Comparison of ENCODE assay signal across 9 cellular contexts in the genomic region with DNA sequence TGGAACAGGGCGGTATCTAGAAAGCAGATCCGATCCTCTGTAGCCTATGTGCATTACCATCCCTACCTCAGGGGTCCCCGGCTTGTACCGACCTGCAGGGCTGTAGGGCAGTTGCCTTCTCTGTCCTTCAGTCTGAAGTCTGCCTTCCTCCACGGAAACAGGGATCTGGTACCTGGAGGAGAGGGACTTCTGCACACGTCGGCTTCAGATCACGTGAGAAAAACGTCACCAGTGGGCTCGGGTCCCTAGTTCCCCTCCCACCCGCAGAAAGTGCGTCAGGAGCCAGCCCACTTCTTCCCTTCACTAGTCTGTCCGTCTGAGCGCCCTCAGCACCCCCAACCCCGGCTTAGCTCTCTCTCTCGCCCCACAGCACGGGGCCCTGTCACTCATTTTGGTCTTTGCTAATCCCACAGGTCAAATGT. TPM values are rescaled to one million over a fixed set of nuclear protein-coding genes. Genes with fewer than 3 reads are reported as not detected.
DNase-seq lines count a peak whose midpoint lies in the region; ATAC-seq and TF ChIP-seq lines count a peak whose summit lies in the region.
"Had no signal": no experiment of that assay in that cellular context is flagged by ENCODE, and none has a peak within 500 bp of the region (broad histone marks: within the 10 kb centered on the region; RNA-seq: fewer than 3 reads in every experiment).

TCEAL5 (minus strand) TSS at position 170 of the 422 bp plus-strand sequence. CDS start 2,187 bp downstream, outside the sequence.

- H3K9me3 ChIP-seq in thyroid gland: no peaks in the 10 kb centered on the region
- no peaks in the 10 kb centered on the region for H3K9me3 ChIP-seq in Peyer's patch

- no peak for DNase-seq in activated naive CD4-positive, alpha-beta T cell treated with anti-CD3 and anti-CD28 coated beads for 36 hours
- no peak for DNase-seq in activated naive CD4-positive, alpha-beta T cell treated with anti-CD3 and anti-CD28 coated beads, Interleukin-2, amount 50 U/mL, for 16 hours
- DNase-seq in activated naive CD8-positive, alpha-beta T cell treated with anti-CD3 and anti-CD28 coated beads, Interleukin-2, amount 10 ng/mL, durations not matched to agents 7 days and 5 days: no peak
- no peak for DNase-seq in memory B cell (ENCODE audit: low spot score in 2 of 2)
- DNase-seq in thyroid gland: peak; percentile 15 to 16
- no peak for DNase-seq in Peyer's patch
- no peak for DNase-seq in activated CD4-positive, alpha-beta T cell treated with anti-CD3 and anti-CD28 coated beads, Interleukin-2, amount 50 U/mL, for 48 hours
- DNase-seq in germinal center (ENCODE audit: low spot score): no peak
- DNase-seq: KBM-7 had no signal

- ATAC-seq in activated naive CD8-positive, alpha-beta T cell treated with anti-CD3 and anti-CD28 coated beads, Interleukin-2, amount 10 ng/mL, durations not matched to agents 7 days and 5 days (ENCODE audit: low read depth): no peak
- ATAC-seq in memory B cell (ENCODE audit: low read depth): no peak

- peak in 1 of 2 donors; percentile 38 for TF ChIP-seq POLR2A in thyroid gland (IDR thresholded peaks at IDR 0.05)
- no peak for TF ChIP-seq POLR2A in Peyer's patch (IDR thresholded peaks at IDR 0.05)

- WGBS in thyroid gland, 2 donors: 0 to 3% methylated on average over 7 to 16 of the region's 17 CpGs

- no peaks in the 10 kb centered on the region for H3K9me3 Mint-ChIP-seq in activated naive CD4-positive, alpha-beta T cell treated with anti-CD3 and anti-CD28 coated beads for 36 hours
- no peaks in the 10 kb centered on the region for H3K9me3 Mint-ChIP-seq in activated naive CD8-positive, alpha-beta T cell treated with anti-CD3 and anti-CD28 coated beads, Interleukin-2, amount 10 ng/mL, durations not matched to agents 7 days and 5 days
- no peaks in the 10 kb centered on the region for H3K9me3 Mint-ChIP-seq in memory B cell

- H3K4me1 ChIP-seq in thyroid gland: no peaks in the 10 kb centered on the region
- no peaks in the 10 kb centered on the region for H3K4me1 ChIP-seq in Peyer's patch

- POLR2A ChIA-PET in activated naive CD8-positive, alpha-beta T cell treated with anti-CD3 and anti-CD28 coated beads, Interleukin-2, amount 10 ng/mL, durations not matched to agents 7 days and 5 days (lab: Charles Lee): no interaction called here

- TF ChIP-seq CTCF in thyroid gland (IDR thresholded peaks at IDR 0.05) (no peak), Peyer's patch (IDR thresholded peaks at IDR 0.05) (no peak)

- H3K4me3 Mint-ChIP-seq in activated naive CD4-positive, alpha-beta T cell treated with anti-CD3 and anti-CD28 coated beads for 36 hours: peak within 1 kb of the TSS; percentile 52
- peak within 1 kb of the TSS; percentile 63 for H3K4me3 Mint-ChIP-seq in activated naive CD8-positive, alpha-beta T cell treated with anti-CD3 and anti-CD28 coated beads, Interleukin-2, amount 10 ng/mL, durations not matched to agents 7 days and 5 days
- peak within 1 kb of the TSS; percentile 68 for H3K4me3 Mint-ChIP-seq in memory B cell

- H3K36me3 Mint-ChIP-seq in activated naive CD4-positive, alpha-beta T cell treated with anti-CD3 and anti-CD28 coated beads for 36 hours (ENCODE audit: low read depth): no peaks in the 10 kb centered on the region
- no peaks in the 10 kb centered on the region for H3K36me3 Mint-ChIP-seq in activated naive CD8-positive, alpha-beta T cell treated with anti-CD3 and anti-CD28 coated beads, Interleukin-2, amount 10 ng/mL, durations not matched to agents 7 days and 5 days
- no peaks in the 10 kb centered on the region for H3K36me3 Mint-ChIP-seq in memory B cell

- H3K27me3 Mint-ChIP-seq in activated naive CD4-positive, alpha-beta T cell treated with anti-CD3 and anti-CD28 coated beads for 36 hours (ENCODE audit: low read depth): peaks cover 33% of the 10 kb centered on the region
- H3K27me3 Mint-ChIP-seq in activated naive CD8-positive, alpha-beta T cell treated with anti-CD3 and anti-CD28 coated beads, Interleukin-2, amount 10 ng/mL, durations not matched to agents 7 days and 5 days: peaks cover 34% of the 10 kb centered on the region
- H3K27me3 Mint-ChIP-seq in memory B cell: peaks cover 23% of the 10 kb centered on the region

- intact Hi-C loops in activated naive CD4-positive, alpha-beta T cell treated with anti-CD3 and anti-CD28 coated beads for 36 hours (cut with micrococcal nuclease): no loop called here
- intact Hi-C loops in thyroid gland (cut with DNase I): no loop called here

- H3K27ac Mint-ChIP-seq in activated naive CD4-positive, alpha-beta T cell treated with anti-CD3 and anti-CD28 coated beads for 36 hours: no peak within 1 kb of the TSS
- H3K27ac Mint-ChIP-seq in activated naive CD8-positive, alpha-beta T cell treated with anti-CD3 and anti-CD28 coated beads, Interleukin-2, amount 10 ng/mL, durations not matched to agents 7 days and 5 days: no peak within 1 kb of the TSS
- no peak within 1 kb of the TSS for H3K27ac Mint-ChIP-seq in memory B cell

- H3K27me3 ChIP-seq in thyroid gland (no peaks in the 10 kb centered on the region), Peyer's patch (no peaks in the 10 kb centered on the region)

- H3K4me3 ChIP-seq in thyroid gland (replicated peaks in 1 of 3): no peak within 1 kb of the TSS
- H3K4me3 ChIP-seq in Peyer's patch: peak within 1 kb of the TSS in 1 of 4 donors; percentile 28

- H3K27ac ChIP-seq in thyroid gland (no peak within 1 kb of the TSS), Peyer's patch (no peak within 1 kb of the TSS)

- H3K4me1 Mint-ChIP-seq in activated naive CD4-positive, alpha-beta T cell treated with anti-CD3 and anti-CD28 coated beads for 36 hours (ENCODE audit: low read depth): peaks cover 6% of the 10 kb centered on the region
- H3K4me1 Mint-ChIP-seq in activated naive CD8-positive, alpha-beta T cell treated with anti-CD3 and anti-CD28 coated beads, Interleukin-2, amount 10 ng/mL, durations not matched to agents 7 days and 5 days: peaks cover 6% of the 10 kb centered on the region
- peaks cover 6% of the 10 kb centered on the region for H3K4me1 Mint-ChIP-seq in memory B cell

- CTCF ChIA-PET in activated naive CD4-positive, alpha-beta T cell treated with anti-CD3 and anti-CD28 coated beads for 36 hours (lab: Charles Lee): no interaction called here

- H3K36me3 ChIP-seq in thyroid gland (no peaks in the 10 kb centered on the region), Peyer's patch (no peaks in the 10 kb centered on the region)

RNA-seq across cellular contexts. Expression of gene TCEAL5, which starts in this region (rescaled TPM):
- under 1 TPM in 1 of 2 experiments, not detected in 1; 0.32 TPM for total RNA-seq in activated naive CD4-positive, alpha-beta T cell treated with anti-CD3 and anti-CD28 coated beads for 36 hours
- total RNA-seq in activated naive CD8-positive, alpha-beta T cell treated with anti-CD3 and anti-CD28 coated beads, Interleukin-2, amount 10 ng/mL, durations not matched to agents 7 days and 5 days: not detected
- total RNA-seq in thyroid gland (1 to 10 TPM in 2 of 4 donors, under 1 TPM in 1, not detected in 1; 0.88 to 2.2 (median 1.0) TPM), Peyer's patch (not detected)

Comparison
In these comparisons a context has a peak if more than half of its experiments do, and no peak if none do; other contexts are left out.
1. DNase-seq: peak in thyroid gland (2 of 2); none in activated naive CD4-positive, alpha-beta T cell treated with anti-CD3 and anti-CD28 coated beads for 36 hours (single experiment), activated naive CD4-positive, alpha-beta T cell treated with anti-CD3 and anti-CD28 coated beads, Interleukin-2, amount 50 U/mL, for 16 hours (single experiment), activated naive CD8-positive, alpha-beta T cell treated with anti-CD3 and anti-CD28 coated beads, Interleukin-2, amount 10 ng/mL, durations not matched to agents 7 days and 5 days (single experiment), memory B cell (0 of 2), Peyer's patch (0 of 3), activated CD4-positive, alpha-beta T cell treated with anti-CD3 and anti-CD28 coated beads, Interleukin-2, amount 50 U/mL, for 48 hours (0 of 2) and germinal center (single experiment).
2. Peak in every context shown above with its lines, with median percentiles within 50 percentile points of each other: H3K4me3 Mint-ChIP-seq.